Comparison of ENCODE assay signal across 19 cellular contexts in genomic region chr16:71287454-71287853, GRCh38. TPM values are rescaled to one million over a fixed set of nuclear protein-coding genes. Genes with fewer than 3 reads are reported as not detected.
DNase-seq lines count a peak whose midpoint lies in the region; ATAC-seq, FAIRE-seq and TF ChIP-seq lines count a peak whose summit lies in the region.
"Had no signal": no experiment of that assay in that cellular context is flagged by ENCODE, and none has a peak within 500 bp of the region (broad histone marks: within the 10 kb centered on the region; RNA-seq: fewer than 3 reads in every experiment).

No MANE protein-coding gene starts in this region.

- in situ Hi-C loops in K562 (cut with MboI): no loop called here

- H3K9ac ChIP-seq in KMS-11 (no peak overlapping the region), K562 (ENCODE audit: insufficient read depth in 1 of 2, low read depth in 2 of 2, low read length in 2 of 2) (no peak overlapping the region; a peak in 1 of 4 replicates)

- no TSS peak for BruUV-seq in K562 (replicated peaks; lab: Mats Ljungman, UMichigan)

- TF ChIP-seq CTCF in KMS-11 (conservative IDR thresholded peaks at IDR 0.05; ENCODE audit: low read depth, low read length) (no peak), K562 (IDR thresholded peaks at IDR 0.05 in 2 of 3, conservative IDR thresholded peaks at IDR 0.05 in 1 of 3; ENCODE audit: insufficient read depth in 2 of 3, low read depth in 1 of 3, low read length in 3 of 3) (no peak), body of pancreas (IDR thresholded peaks at IDR 0.05) (no peak)

- H2AFZ ChIP-seq in KMS-11 (ENCODE audit: low read depth) (no peak overlapping the region), K562 (ENCODE audit: low read depth, low read length) (no peak overlapping the region)

- H3K27me3 Mint-ChIP-seq in T-helper 2 cell treated with Interferon-gamma antibody and Interleukin-4, amounts not matched to agents 5 μg/mL and 100 μg/mL, for 36 hours (ENCODE audit: low read depth): peaks cover 7% of the 10 kb centered on the region
- H3K27me3 Mint-ChIP-seq in natural killer cell treated with Interleukin-12 subunit alpha and Interleukin-12 subunit beta and Interleukin-15 and Interleukin-18, amount 100 ng/mL, for 72 hours: peaks cover 8 to 10% of the 10 kb centered on the region in 2 donors

- H3K9me3 Mint-ChIP-seq in T-helper 2 cell treated with Interferon-gamma antibody and Interleukin-4, amounts not matched to agents 5 μg/mL and 100 μg/mL, for 36 hours: no peaks in the 10 kb centered on the region
- no peaks in the 10 kb centered on the region for H3K9me3 Mint-ChIP-seq in natural killer cell treated with Interleukin-12 subunit alpha and Interleukin-12 subunit beta and Interleukin-15 and Interleukin-18, amount 100 ng/mL, for 72 hours

- intact Hi-C loops in K562 (cut with micrococcal nuclease) (no loop called here), body of pancreas (cut with DNase I) (no loop called here)

- no peak for ATAC-seq in K562
- ATAC-seq in natural killer cell treated with Interleukin-12 subunit alpha and Interleukin-12 subunit beta and Interleukin-15 and Interleukin-18, amount 100 ng/mL, for 72 hours: no peak
- no peak for ATAC-seq in body of pancreas
- ATAC-seq: stimulated activated naive B cell treated with anti-CD40 and anti-IgM and Interleukin-4, amounts not matched to agents 10 μg/mL and 1 μg/mL and 100 μg/mL, for 72 hours had no signal

- CTCF ChIA-PET in K562 (lab: Yijun Ruan, JAX; ENCODE audit: low intra/inter-chr PET ratio): no interaction called here

- H3K4me3 Mint-ChIP-seq in T-helper 2 cell treated with Interferon-gamma antibody and Interleukin-4, amounts not matched to agents 5 μg/mL and 100 μg/mL, for 36 hours: peak overlapping the region; percentile 84
- peak overlapping the region; percentile 75 for H3K4me3 Mint-ChIP-seq in natural killer cell treated with Interleukin-12 subunit alpha and Interleukin-12 subunit beta and Interleukin-15 and Interleukin-18, amount 100 ng/mL, for 72 hours

- no peak for TF ChIP-seq RAD21 in K562 (CRISPR knock-in tag; conservative IDR thresholded peaks at IDR 0.05 in 1 of 2, IDR thresholded peaks at IDR 0.05 in 1 of 2)

- H3K9me1 ChIP-seq in K562 (ENCODE audit: control insufficient read depth, insufficient read depth, low read length): no peaks in the 10 kb centered on the region

- H3K27me3 ChIP-seq in KMS-11 (ENCODE audit: insufficient read depth, low read depth) (no peaks in the 10 kb centered on the region), K562 (ENCODE audit: control insufficient read depth in 2 of 2, insufficient read depth in 2 of 2, low read length in 2 of 2) (no peaks in the 10 kb centered on the region), body of pancreas (no peaks in the 10 kb centered on the region)
- H3K27me3 ChIP-seq: BE2C, Peyer's patch, tibial nerve had no signal

- no peak overlapping the region for H3K4me3 ChIP-seq in KMS-11 (IDR thresholded peaks at IDR 0.05; ENCODE audit: insufficient read depth, low read depth, low read length)
- H3K4me3 ChIP-seq in K562: no peak overlapping the region
- no peak overlapping the region for H3K4me3 ChIP-seq in body of pancreas

- no peak for FAIRE-seq in K562 (lab: Jason Lieb, UNC)
- FAIRE-seq: TTC549 had no signal

- peaks cover 44% of the 10 kb centered on the region for H3K36me3 Mint-ChIP-seq in T-helper 2 cell treated with Interferon-gamma antibody and Interleukin-4, amounts not matched to agents 5 μg/mL and 100 μg/mL, for 36 hours (ENCODE audit: low read depth)
- H3K36me3 Mint-ChIP-seq in natural killer cell treated with Interleukin-12 subunit alpha and Interleukin-12 subunit beta and Interleukin-15 and Interleukin-18, amount 100 ng/mL, for 72 hours: peaks cover 39% of the 10 kb centered on the region

- H3K27ac ChIP-seq in KMS-11 (no peak overlapping the region), K562 (ENCODE audit: extremely low read depth, low read depth, low read length) (no peak overlapping the region), body of pancreas (no peak overlapping the region)
- H3K27ac ChIP-seq: 22Rv1, neutrophil had no signal

- peaks cover 13% of the 10 kb centered on the region for H3K4me1 ChIP-seq in KMS-11 (ENCODE audit: low read depth, poor library complexity, severe bottlenecking)
- peaks cover 12 to 18% of the 10 kb centered on the region in 2 experiments; a peak in 4 of 5 replicates for H3K4me1 ChIP-seq in K562 (replicated peaks in 1 of 2; ENCODE audit: control insufficient read depth in 2 of 2, insufficient read depth in 2 of 2, low read length in 2 of 2)
- peaks cover 22% of the 10 kb centered on the region for H3K4me1 ChIP-seq in body of pancreas

- H3K79me2 ChIP-seq in KMS-11 (ENCODE audit: insufficient read depth, low read depth): peaks cover 17% of the 10 kb centered on the region
- peaks cover 27% of the 10 kb centered on the region for H3K79me2 ChIP-seq in K562 (ENCODE audit: control insufficient read depth, insufficient read depth, low read length)

- POLR2A ChIA-PET in K562 (lab: Yijun Ruan, JAX): interaction anchor here (1.1 to 1.5 kb wide), 2 partner anchors 9 to 12 kb away, joined by 3 to 5 read pairs; no protein-coding TSS in a partner anchor

- 0 out of 2 replicates have a peak, but pooled peaks cover 2% of the 10 kb centered on the region for H3K9me3 ChIP-seq in K562 (replicated peaks; ENCODE audit: control insufficient read depth, insufficient read depth, low read depth, low read length)
- H3K9me3 ChIP-seq in body of pancreas: no peaks in the 10 kb centered on the region
- H3K9me3 ChIP-seq: BE2C, neutrophil, Peyer's patch, SK-N-SH, tibial nerve had no signal

- no peak for DNase-seq in T-helper 2 cell treated with Interferon-gamma antibody and Interleukin-4, amounts not matched to agents 5 μg/mL and 100 μg/mL, for 36 hours (ENCODE audit: low spot score)
- no peak for DNase-seq in T-helper 2 cell
- DNase-seq in K562 (ENCODE audit: extremely low read depth in 1 of 4, low spot score in 3 of 4): no peak
- DNase-seq in natural killer cell treated with Interleukin-12 subunit alpha and Interleukin-12 subunit beta and Interleukin-15 and Interleukin-18, amount 100 ng/mL, for 72 hours (ENCODE audit: low spot score): no peak
- no peak for DNase-seq in DMS53 treated with DMSO at 0.1 percent for 48 hours (lab: John Stamatoyannopoulos, UW; ENCODE audit: unreplicated experiment)
- DNase-seq in body of pancreas: no peak
- no peak for DNase-seq in erythroblast (lab: John Stamatoyannopoulos, UW)
- DNase-seq: amniotic stem cell; BE2C; mesenchymal stem cell; NCI-H146; Peyer's patch; SK-N-SH; stimulated activated naive B cell treated with anti-CD40 and anti-IgM and Interleukin-4, amounts not matched to agents 10 μg/mL and 1 μg/mL and 100 μg/mL, for 72 hours had no signal

- H3K4me1 Mint-ChIP-seq in T-helper 2 cell treated with Interferon-gamma antibody and Interleukin-4, amounts not matched to agents 5 μg/mL and 100 μg/mL, for 36 hours (ENCODE audit: low read depth): peaks cover 10% of the 10 kb centered on the region
- peaks cover 28 to 38% of the 10 kb centered on the region in 2 donors for H3K4me1 Mint-ChIP-seq in natural killer cell treated with Interleukin-12 subunit alpha and Interleukin-12 subunit beta and Interleukin-15 and Interleukin-18, amount 100 ng/mL, for 72 hours (ENCODE audit: low read depth in 2 of 2)

- no peak for TF ChIP-seq EP300 in K562 (IDR thresholded peaks at IDR 0.05; ENCODE audit: low read length)

- 0 out of 2 replicates have a peak overlapping the region, but pooled peaks have one; percentile 74 for H3K4me2 ChIP-seq in KMS-11
- no peak overlapping the region for H3K4me2 ChIP-seq in K562 (ENCODE audit: insufficient read depth, low read length)

- no peaks in the 10 kb centered on the region for H4K20me1 ChIP-seq in KMS-11 (ENCODE audit: insufficient read depth)
- H4K20me1 ChIP-seq in K562 (replicated peaks; ENCODE audit: control insufficient read depth, insufficient read depth, low read length): no peaks in the 10 kb centered on the region

- no peak for TF ChIP-seq POLR2A in K562 (conservative IDR thresholded peaks at IDR 0.05)
- no peak for TF ChIP-seq POLR2A in body of pancreas (IDR thresholded peaks at IDR 0.05)
- TF ChIP-seq POLR2A in erythroblast (IDR thresholded peaks at IDR 0.05; ENCODE audit: low read length): no peak

- WGBS in K562 (ENCODE audit: insufficient coverage, low coverage, missing lambda C conversion rate): 61% methylated on average over 2 of the region's 2 CpGs
- 84 to 89% methylated on average over 2 of the region's 2 CpGs for WGBS in body of pancreas, 2 donors

- H3K36me3 ChIP-seq in KMS-11 (ENCODE audit: insufficient read depth) (no peaks in the 10 kb centered on the region), K562 (ENCODE audit: control insufficient read depth, insufficient read depth, low read length) (peaks cover 44% of the 10 kb centered on the region), body of pancreas (replicated peaks in 1 of 2; ENCODE audit: insufficient read depth in 1 of 2, low read depth in 2 of 2) (peaks cover 0 to 6% of the 10 kb centered on the region in 2 donors)
- H3K36me3 ChIP-seq: BE2C had no signal

- H3K27ac Mint-ChIP-seq in T-helper 2 cell treated with Interferon-gamma antibody and Interleukin-4, amounts not matched to agents 5 μg/mL and 100 μg/mL, for 36 hours: peak overlapping the region; percentile 88
- peak overlapping the region; percentile 58 to 65 for H3K27ac Mint-ChIP-seq in natural killer cell treated with Interleukin-12 subunit alpha and Interleukin-12 subunit beta and Interleukin-15 and Interleukin-18, amount 100 ng/mL, for 72 hours

RNA-seq across cellular contexts. Expression of gene CMTR2, which starts 1.7 kb away (rescaled TPM):
- 10.0 and 40.3 TPM in 2 replicates for total RNA-seq in K562 (2011; cell fraction: chromatin; rRNA removed; ENCODE audit: low replicate concordance)
- 8.5 and 10.3 TPM in 2 replicates for total RNA-seq in K562 (2011; cell fraction: nucleolus; rRNA removed)
- 20.2 and 27.1 TPM in 2 replicates for total RNA-seq in K562 (2011; cell fraction: nucleoplasm; rRNA removed)
- 14.7 and 15.6 TPM in 2 replicates for total RNA-seq in K562 (2014; rRNA removed)
- total RNA-seq in K562 (2014; rRNA removed; fragmentation: Illumina TruSeq; extraction: Trizol): 18.2 and 20.2 TPM in 2 replicates
- 18.1 and 20.2 TPM in 2 replicates for total RNA-seq in K562 (2015; rRNA removed; fragmentation: Illumina TruSeq; extraction: Trizol)
- total RNA-seq in K562 (2021): 11.2 and 12.9 TPM in 2 replicates
- polyA plus RNA-seq in K562 (2011; rRNA removed): 18.0 and 24.8 TPM in 2 replicates
- 5.2 and 11.9 TPM in 2 replicates for polyA plus RNA-seq in K562 (2011; cell fraction: cytosol; rRNA removed)
- polyA plus RNA-seq in K562 (2011; cell fraction: nucleus; rRNA removed): 15.9 and 20.2 TPM in 2 replicates
- 8.5 and 11.0 TPM in 2 replicates for polyA plus RNA-seq in K562 (2012)
- polyA plus RNA-seq in K562 (2014; fragmentation: Illumina TruSeq; extraction: Trizol): 12.7 and 13.4 TPM in 2 replicates
- polyA plus RNA-seq in K562 (2014; fragmentation: Nextera tagmentation; extraction: Ambion mirVana): 1 to 10 TPM; 4.6 to 6.7 TPM
- polyA plus RNA-seq in K562 (2014; rRNA removed): 10.1 and 11.3 TPM in 2 replicates
- polyA minus RNA-seq in K562 (2011; rRNA and poly(A)+ RNA removed): 25.9 and 26.4 TPM in 2 replicates
- polyA minus RNA-seq in K562 (2011; cell fraction: cytosol; rRNA and poly(A)+ RNA removed): 7.1 and 8.5 TPM in 2 replicates
- polyA minus RNA-seq in K562 (2011; cell fraction: nucleus; rRNA and poly(A)+ RNA removed): 12.5 and 22.3 TPM in 2 replicates
- 10 to 100 TPM; 16.6 to 23.8 TPM for total RNA-seq in natural killer cell treated with Interleukin-12 subunit alpha and Interleukin-12 subunit beta and Interleukin-15 and Interleukin-18, amount 100 ng/mL, for 72 hours
- total RNA-seq in body of pancreas: 10 to 100 TPM in 1 of 2 donors, 1 to 10 TPM in 1; 7.3 to 20.2 TPM

RNA-seq across cellular contexts. Expression of gene HYDIN, which starts 56.9 kb away (rescaled TPM):
- 0.32 and 0.60 TPM in 2 replicates for total RNA-seq in K562 (2011; cell fraction: chromatin; rRNA removed; ENCODE audit: low replicate concordance)
- 0.26 TPM in 1 of 2 replicates, not detected in the other for total RNA-seq in K562 (2011; cell fraction: nucleolus; rRNA removed)
- 0.61 and 0.95 TPM in 2 replicates for total RNA-seq in K562 (2011; cell fraction: nucleoplasm; rRNA removed)
- 0.09 TPM in 1 of 2 replicates, not detected in the other for total RNA-seq in K562 (2014; rRNA removed)
- total RNA-seq in K562 (2014; rRNA removed; fragmentation: Illumina TruSeq; extraction: Trizol): 0.13 and 0.25 TPM in 2 replicates
- total RNA-seq in K562 (2015; rRNA removed; fragmentation: Illumina TruSeq; extraction: Trizol): 0.11 and 0.38 TPM in 2 replicates
- total RNA-seq in K562 (2021): 0.11 and 0.29 TPM in 2 replicates
- polyA plus RNA-seq in K562 (2011; rRNA removed): 0.43 TPM in 1 of 2 replicates, not detected in the other
- polyA plus RNA-seq in K562 (2011; cell fraction: cytosol; rRNA removed): 0.12 and 0.13 TPM in 2 replicates
- polyA plus RNA-seq in K562 (2011; cell fraction: nucleus; rRNA removed): 0.08 and 0.46 TPM in 2 replicates
- polyA plus RNA-seq in K562 (2012): 0.21 and 0.75 TPM in 2 replicates
- polyA plus RNA-seq in K562 (2014; fragmentation: Illumina TruSeq; extraction: Trizol): 0.10 and 0.16 TPM in 2 replicates
- under 1 TPM; 0.08 to 0.27 TPM for polyA plus RNA-seq in K562 (2014; fragmentation: Nextera tagmentation; extraction: Ambion mirVana)
- polyA plus RNA-seq in K562 (2014; rRNA removed): 0.07 TPM in 1 of 2 replicates, not detected in the other
- 0.28 TPM in 1 of 2 replicates, not detected in the other for polyA minus RNA-seq in K562 (2011; rRNA and poly(A)+ RNA removed)
- polyA minus RNA-seq in K562 (2011; cell fraction: cytosol; rRNA and poly(A)+ RNA removed): not detected in 2 replicates
- polyA minus RNA-seq in K562 (2011; cell fraction: nucleus; rRNA and poly(A)+ RNA removed): 0.22 and 0.27 TPM in 2 replicates
- total RNA-seq in natural killer cell treated with Interleukin-12 subunit alpha and Interleukin-12 subunit beta and Interleukin-15 and Interleukin-18, amount 100 ng/mL, for 72 hours: not detected
- 1 to 10 TPM; 5.6 to 6.7 TPM for total RNA-seq in body of pancreas
